Comparison of ENCODE assay signal across 19 cellular contexts in the genomic region with DNA sequence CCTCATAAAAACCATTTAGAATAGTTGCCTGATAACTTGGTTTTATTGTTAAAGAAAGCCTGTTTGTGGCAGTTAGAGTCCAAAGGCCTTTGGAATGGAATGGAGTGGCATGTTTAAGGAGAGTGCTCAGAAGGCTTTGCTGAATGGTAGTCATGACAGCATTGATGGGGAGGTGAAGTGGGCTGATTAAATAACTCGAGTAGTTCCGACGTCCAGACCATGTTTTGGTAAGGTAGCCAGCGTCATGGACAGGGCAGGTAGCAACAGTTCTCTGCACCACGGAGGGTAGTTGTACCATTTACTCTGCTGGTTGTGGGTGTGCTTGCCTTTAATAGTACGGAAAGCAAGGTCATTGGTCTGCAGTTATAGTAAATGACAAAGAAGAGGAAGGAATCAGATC.
"Had no signal": no experiment of that assay in that cellular context is flagged by ENCODE, and none has a peak within 500 bp of the region (broad histone marks: within the 10 kb centered on the region; RNA-seq: fewer than 3 reads in every experiment).

No MANE protein-coding gene starts in this region.

- ATAC-seq: heart left ventricle; mucosa of descending colon; naive thymus-derived CD4-positive, alpha-beta T cell; natural killer cell treated with Interleukin-12 subunit alpha and Interleukin-12 subunit beta and Interleukin-15 and Interleukin-18, amount 100 ng/mL, for 72 hours; stimulated activated effector memory CD8-positive, alpha-beta T cell treated with anti-CD3 and anti-CD28 coated beads, Interleukin-12 subunit alpha, Interleukin-12 subunit beta, amount 100 ng/mL, for 72 hours had no signal

- DNase-seq: heart left ventricle; hypothalamus; immature natural killer cell; kidney; mesendoderm; midbrain; mucosa of descending colon; naive thymus-derived CD4-positive, alpha-beta T cell; ovary; sigmoid colon; small intestine; spleen; stimulated activated CD4-positive, alpha-beta T cell treated with anti-CD3 and anti-CD28 coated beads, Interleukin-4, amount 100 ng/mL, for 24 hours; stimulated activated naive CD4-positive, alpha-beta T cell; tibial artery; trophoblast cell; uterus had no signal
